Comparison of ENCODE assay signal across 16 cellular contexts in genomic region chr20:50068041-50068651, GRCh38.
"Had no signal": no experiment of that assay in that cellular context is flagged by ENCODE, and none has a peak within 500 bp of the region (broad histone marks: within the 10 kb centered on the region; RNA-seq: fewer than 3 reads in every experiment).

No MANE protein-coding gene starts in this region.

- H3K27me3 ChIP-seq: ascending aorta, stomach had no signal

- DNase-seq: activated CD4-positive, alpha-beta T cell treated with anti-CD3 and anti-CD28 coated beads, Interleukin-2, amount 50 U/mL, for 4 hours; activated gamma-delta T cell; activated T-cell treated with anti-CD3 and anti-CD28 coated beads, Interleukin-2, amount 50 U/mL, for 72 hours; effector CD4-positive, alpha-beta T cell; head of caudate nucleus; midbrain; stimulated activated CD4-positive, alpha-beta T cell treated with anti-CD3 and anti-CD28 coated beads, Interleukin-4, amount 100 ng/mL, for 1 hour; stomach; T-helper 2 cell had no signal

- H3K4me1 ChIP-seq: parathyroid adenoma had no signal

- ATAC-seq: activated T-cell treated with anti-CD3 and anti-CD28 coated beads, Interleukin-2, amount 50 U/mL, for 72 hours; sciatic nerve; stimulated activated effector memory CD8-positive, alpha-beta T cell treated with anti-CD3 and anti-CD28 coated beads, Interleukin-12 subunit alpha, Interleukin-12 subunit beta, amount 100 ng/mL, for 72 hours had no signal

- H3K4me3 ChIP-seq: ascending aorta, coronary artery, lung, smooth muscle cell, stomach had no signal

- H3K9me3 ChIP-seq: ascending aorta, stomach had no signal

- H3K36me3 ChIP-seq: ascending aorta, stomach had no signal

- H2AFZ ChIP-seq: parathyroid adenoma had no signal

- H3K9ac ChIP-seq: parathyroid adenoma had no signal

- H3K27ac ChIP-seq: ascending aorta, coronary artery, parathyroid adenoma, stomach had no signal

- H3K79me2 ChIP-seq: parathyroid adenoma had no signal

- H3K4me2 ChIP-seq: smooth muscle cell had no signal
